Comparison of ENCODE assay signal across 16 cellular contexts in the genomic region with DNA sequence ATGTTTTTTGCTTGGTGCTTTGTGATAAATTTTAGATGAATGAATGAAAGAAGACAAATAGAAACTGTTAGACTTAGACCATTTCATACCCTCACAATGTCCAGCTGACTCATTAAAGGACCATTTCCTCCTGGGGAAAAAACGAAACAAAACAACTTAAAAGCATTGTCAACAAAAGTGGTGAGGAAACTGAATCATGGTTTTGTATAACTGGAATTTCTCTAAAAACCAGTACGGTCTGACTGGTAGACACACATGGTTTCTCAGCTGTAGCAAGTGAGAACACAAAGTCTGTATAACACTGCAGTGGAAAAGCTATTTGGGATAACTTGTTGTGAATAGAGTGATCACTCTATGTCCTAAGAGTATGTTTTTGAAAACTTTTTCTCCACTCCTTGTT. TPM values are rescaled to one million over a fixed set of nuclear protein-coding genes. Genes with fewer than 3 reads are reported as not detected.
DNase-seq lines count a peak whose midpoint lies in the region; ATAC-seq and TF ChIP-seq lines count a peak whose summit lies in the region.
"Had no signal": no experiment of that assay in that cellular context is flagged by ENCODE, and none has a peak within 500 bp of the region (broad histone marks: within the 10 kb centered on the region; RNA-seq: fewer than 3 reads in every experiment).

No MANE protein-coding gene starts in this region.

- peak in 1 of 2 donors; percentile 51 for ATAC-seq in natural killer cell treated with Interleukin-12 subunit alpha and Interleukin-12 subunit beta and Interleukin-15 and Interleukin-18, amount 100 ng/mL, for 72 hours
- no peak for ATAC-seq in natural killer cell
- no peak for ATAC-seq in GM21576 (IDR thresholded peaks at IDR 0.05; ENCODE audit: unreplicated experiment)

- no peak for TF ChIP-seq CTCF in natural killer cell (IDR thresholded peaks at IDR 0.05)
- no peak for TF ChIP-seq CTCF in fibroblast of villous mesenchyme (IDR thresholded peaks at IDR 0.05; ENCODE audit: insufficient read depth, low read depth, low read length)
- TF ChIP-seq CTCF in WERI-Rb-1 (IDR thresholded peaks at IDR 0.05; ENCODE audit: low read depth, low read length): no peak

- no peak overlapping the region for H3K27ac ChIP-seq in WERI-Rb-1
- H3K27ac ChIP-seq: ascending aorta, neutrophil, VCaP had no signal

- H3K4me1 Mint-ChIP-seq in natural killer cell treated with Interleukin-12 subunit alpha and Interleukin-12 subunit beta and Interleukin-15 and Interleukin-18, amount 100 ng/mL, for 72 hours (ENCODE audit: low read depth in 2 of 2): peaks cover 11 to 16% of the 10 kb centered on the region in 2 donors
- peaks cover 3 to 5% of the 10 kb centered on the region in 2 donors for H3K4me1 Mint-ChIP-seq in natural killer cell

- H3K27ac Mint-ChIP-seq in natural killer cell treated with Interleukin-12 subunit alpha and Interleukin-12 subunit beta and Interleukin-15 and Interleukin-18, amount 100 ng/mL, for 72 hours: no peak overlapping the region
- no peak overlapping the region for H3K27ac Mint-ChIP-seq in natural killer cell

- H3K4me3 Mint-ChIP-seq in natural killer cell treated with Interleukin-12 subunit alpha and Interleukin-12 subunit beta and Interleukin-15 and Interleukin-18, amount 100 ng/mL, for 72 hours: peak overlapping the region; percentile 12
- no peak overlapping the region for H3K4me3 Mint-ChIP-seq in natural killer cell

- no peaks in the 10 kb centered on the region for H3K36me3 ChIP-seq in WERI-Rb-1
- H3K36me3 ChIP-seq: ascending aorta, neutrophil had no signal

- no peaks in the 10 kb centered on the region for H3K9me3 ChIP-seq in WERI-Rb-1 (ENCODE audit: severe bottlenecking)
- H3K9me3 ChIP-seq: ascending aorta, neutrophil had no signal

- DNase-seq in natural killer cell treated with Interleukin-12 subunit alpha and Interleukin-12 subunit beta and Interleukin-15 and Interleukin-18, amount 100 ng/mL, for 72 hours (ENCODE audit: low spot score): no peak
- DNase-seq in natural killer cell (no peak), amniotic stem cell (lab: John Stamatoyannopoulos, UW) (peak; percentile 18), fibroblast of villous mesenchyme (ENCODE audit: low read depth) (peak; percentile 82), stromal cell of bone marrow (ENCODE audit: low read depth) (peak; percentile 45), WERI-Rb-1 (no peak), DMS 273 (lab: John Stamatoyannopoulos, UW; ENCODE audit: unreplicated experiment) (no peak)
- DNase-seq: NCI-H1092 treated with DMSO at 0.1 percent for 48 hours; NCI-H510A treated with DMSO at 0.1 percent for 48 hours; Right ventricle myocardium superior; stimulated activated CD4-positive, alpha-beta T cell treated with anti-CD3 and anti-CD28 coated beads, Interleukin-15, amount 100 ng/mL, for 24 hours; stimulated activated CD8-positive, alpha-beta memory T cell treated with anti-CD3 and anti-CD28 coated beads, Interleukin-4, amount 100 ng/mL, for 48 hours had no signal

- peaks cover 40 to 58% of the 10 kb centered on the region in 2 donors for H3K27me3 Mint-ChIP-seq in natural killer cell treated with Interleukin-12 subunit alpha and Interleukin-12 subunit beta and Interleukin-15 and Interleukin-18, amount 100 ng/mL, for 72 hours
- H3K27me3 Mint-ChIP-seq in natural killer cell (ENCODE audit: low read depth in 2 of 2): peaks cover 44 to 70% of the 10 kb centered on the region in 2 donors

- no peak overlapping the region for H3K4me3 ChIP-seq in fibroblast of villous mesenchyme (ENCODE audit: low read depth, low read length)
- H3K4me3 ChIP-seq in WERI-Rb-1 (ENCODE audit: low read depth, low read length): no peak overlapping the region
- H3K4me3 ChIP-seq: ascending aorta had no signal

- intact Hi-C loops in natural killer cell (cut with micrococcal nuclease): no loop called here

- no peaks in the 10 kb centered on the region for H3K36me3 Mint-ChIP-seq in natural killer cell treated with Interleukin-12 subunit alpha and Interleukin-12 subunit beta and Interleukin-15 and Interleukin-18, amount 100 ng/mL, for 72 hours
- H3K36me3 Mint-ChIP-seq in natural killer cell: no peaks in the 10 kb centered on the region

- H3K27me3 ChIP-seq in WERI-Rb-1 (ENCODE audit: insufficient read depth, low read depth, severe bottlenecking): no peaks in the 10 kb centered on the region
- H3K27me3 ChIP-seq: ascending aorta had no signal

- H3K9me3 Mint-ChIP-seq in natural killer cell treated with Interleukin-12 subunit alpha and Interleukin-12 subunit beta and Interleukin-15 and Interleukin-18, amount 100 ng/mL, for 72 hours: no peaks in the 10 kb centered on the region
- H3K9me3 Mint-ChIP-seq in natural killer cell: no peaks in the 10 kb centered on the region

RNA-seq across cellular contexts. Expression of a gene that starts 5.3 kb away (rescaled TPM):
- 10 to 100 TPM; 35.0 to 52.9 TPM for total RNA-seq in natural killer cell treated with Interleukin-12 subunit alpha and Interleukin-12 subunit beta and Interleukin-15 and Interleukin-18, amount 100 ng/mL, for 72 hours
- total RNA-seq in natural killer cell: 10 to 100 TPM; 39.1 to 47.5 (median 41.9) TPM
- total RNA-seq in fibroblast of villous mesenchyme: 24.5 and 40.2 TPM in 2 replicates

RNA-seq across cellular contexts. Expression of a gene that starts 39.3 kb away (rescaled TPM):
- total RNA-seq in natural killer cell treated with Interleukin-12 subunit alpha and Interleukin-12 subunit beta and Interleukin-15 and Interleukin-18, amount 100 ng/mL, for 72 hours: 10 to 100 TPM; 68.7 to 77.4 TPM
- total RNA-seq in natural killer cell (100 to 1,000 TPM in 1 of 3 donors, 10 to 100 TPM in 2; 82.1 to 137 (median 88.2) TPM), fibroblast of villous mesenchyme (16.1 and 22.5 TPM in 2 replicates)

Comparison
In these comparisons a context has a peak if more than half of its experiments do, and no peak if none do; other contexts are left out.
1. DNase-seq: peak in amniotic stem cell (single experiment), fibroblast of villous mesenchyme (single experiment) and stromal cell of bone marrow (single experiment); none in natural killer cell treated with Interleukin-12 subunit alpha and Interleukin-12 subunit beta and Interleukin-15 and Interleukin-18, amount 100 ng/mL, for 72 hours (single experiment), natural killer cell (single experiment), WERI-Rb-1 (single experiment) and DMS 273 (single experiment).